10 cellular contexts compared by ENCODE assay signal in the genomic region with DNA sequence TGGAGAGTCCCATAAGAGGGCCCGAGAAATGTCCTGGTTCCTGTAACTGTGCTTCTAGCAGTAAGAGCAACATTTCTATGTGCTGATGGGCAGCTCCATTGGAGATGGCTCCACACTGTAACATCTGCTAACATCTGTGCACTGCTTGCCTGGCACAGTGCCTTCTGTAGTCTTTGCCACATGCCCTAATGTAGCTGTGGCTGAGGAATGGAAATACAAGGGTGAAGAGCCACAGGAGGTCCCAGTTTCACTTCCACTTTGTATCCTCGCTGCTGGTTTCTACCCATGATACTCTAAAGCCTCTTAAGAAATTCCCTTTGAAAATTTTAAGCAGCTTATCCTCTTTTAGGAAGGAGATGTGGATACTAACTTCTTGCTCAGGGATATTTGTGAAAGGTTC.
A peak's percentile ranks its signal among the peaks of the same experiment; 100 is the strongest.
DNase-seq lines count a peak whose midpoint lies in the region; ATAC-seq lines count a peak whose summit lies in the region.
"Had no signal": no experiment of that assay in that cellular context is flagged by ENCODE, and none has a peak within 500 bp of the region (broad histone marks: within the 10 kb centered on the region; RNA-seq: fewer than 3 reads in every experiment).

No MANE protein-coding gene starts in this region.

- no peaks in the 10 kb centered on the region for H3K27me3 Mint-ChIP-seq in activated CD8-positive, alpha-beta memory T cell treated with anti-CD3 and anti-CD28 coated beads, Interleukin-2, amount 10 ng/mL, durations not matched to agents 7 days and 5 days
- no peaks in the 10 kb centered on the region for H3K27me3 Mint-ChIP-seq in stimulated activated naive B cell treated with anti-CD40 and anti-IgM and Interleukin-4, amounts not matched to agents 10 μg/mL and 1 μg/mL and 100 μg/mL, for 72 hours
- H3K27me3 Mint-ChIP-seq in CD4-positive, alpha-beta memory T cell, result no peaks in the 10 kb centered on the region

- POLR2A ChIA-PET in CD4-positive, alpha-beta memory T cell (lab: Charles Lee; ENCODE audit: partially characterized antibody), result no interaction called here

- DNase-seq in activated CD8-positive, alpha-beta memory T cell treated with anti-CD3 and anti-CD28 coated beads, Interleukin-2, amount 10 ng/mL, durations not matched to agents 7 days and 5 days, result peak; percentile 42
- DNase-seq in activated CD8-positive, alpha-beta memory T cell treated with anti-CD3 and anti-CD28 coated beads, Interleukin-2, amount 50 U/mL, for 4 hours, result no peak
- peak; percentile 22 for DNase-seq in SK-MEL-5 (ENCODE audit: low read depth, low spot score)
- DNase-seq in stimulated activated naive B cell treated with anti-CD40 and anti-IgM and Interleukin-4, amounts not matched to agents 10 μg/mL and 1 μg/mL and 100 μg/mL, for 72 hours, result peak; percentile 12
- DNase-seq in CD4-positive, alpha-beta memory T cell, result no peak
- DNase-seq in NCI-H2227 treated with DMSO at 0.1 percent for 48 hours (lab: John Stamatoyannopoulos, UW), result no peak
- no peak for DNase-seq in NCI-H510A treated with DMSO at 0.1 percent for 48 hours (lab: John Stamatoyannopoulos, UW)
- DNase-seq: central memory CD4-positive, alpha-beta T cell; psoas muscle had no signal

- H3K4me1 ChIP-seq in CD4-positive, alpha-beta memory T cell (ENCODE audit: insufficient read depth, low read length), result no peaks in the 10 kb centered on the region
- H3K4me1 ChIP-seq: psoas muscle had no signal

- no peak overlapping the region for H3K27ac ChIP-seq in CD4-positive, alpha-beta memory T cell (ENCODE audit: low read depth, low read length)
- H3K27ac ChIP-seq: psoas muscle had no signal

- H3K36me3 ChIP-seq in CD4-positive, alpha-beta memory T cell (ENCODE audit: insufficient read depth, low read length), result no peaks in the 10 kb centered on the region

- H3K27me3 ChIP-seq in CD4-positive, alpha-beta memory T cell (ENCODE audit: insufficient read depth, low read length), result no peaks in the 10 kb centered on the region

- CTCF ChIA-PET in activated CD8-positive, alpha-beta memory T cell treated with anti-CD3 and anti-CD28 coated beads, Interleukin-2, amount 10 ng/mL, durations not matched to agents 7 days and 5 days (lab: Charles Lee), result no interaction called here
- CTCF ChIA-PET in CD4-positive, alpha-beta memory T cell (lab: Charles Lee; ENCODE audit: partially characterized antibody), result interaction anchor here (1.0 kb wide), 1 partner anchor 284 kb away, joined by 3 read pairs; no protein-coding TSS in a partner anchor

- no peaks in the 10 kb centered on the region for H3K9me3 ChIP-seq in CD4-positive, alpha-beta memory T cell (ENCODE audit: control insufficient read depth in 1 of 2, low read length in 2 of 2)
- H3K9me3 ChIP-seq: psoas muscle had no signal

- H3K4me3 ChIP-seq in CD4-positive, alpha-beta memory T cell (ENCODE audit: low read length in 2 of 2), result no peak overlapping the region
- H3K4me3 ChIP-seq: psoas muscle had no signal

- peak; percentile 80 for ATAC-seq in activated CD8-positive, alpha-beta memory T cell treated with anti-CD3 and anti-CD28 coated beads, Interleukin-2, amount 10 ng/mL, durations not matched to agents 7 days and 5 days
- peak; percentile 62 for ATAC-seq in HG02970 (IDR thresholded peaks at IDR 0.05; ENCODE audit: low FRiP score, unreplicated experiment)
- ATAC-seq in stimulated activated naive B cell treated with anti-CD40 and anti-IgM and Interleukin-4, amounts not matched to agents 10 μg/mL and 1 μg/mL and 100 μg/mL, for 72 hours (replicated peaks), result peak; percentile 90 to 98

- H3K36me3 Mint-ChIP-seq in activated CD8-positive, alpha-beta memory T cell treated with anti-CD3 and anti-CD28 coated beads, Interleukin-2, amount 10 ng/mL, durations not matched to agents 7 days and 5 days, result no peaks in the 10 kb centered on the region
- H3K36me3 Mint-ChIP-seq in stimulated activated naive B cell treated with anti-CD40 and anti-IgM and Interleukin-4, amounts not matched to agents 10 μg/mL and 1 μg/mL and 100 μg/mL, for 72 hours, result no peaks in the 10 kb centered on the region
- H3K36me3 Mint-ChIP-seq in CD4-positive, alpha-beta memory T cell, result no peaks in the 10 kb centered on the region

- peak overlapping the region; percentile 14 for H3K4me3 Mint-ChIP-seq in activated CD8-positive, alpha-beta memory T cell treated with anti-CD3 and anti-CD28 coated beads, Interleukin-2, amount 10 ng/mL, durations not matched to agents 7 days and 5 days
- H3K4me3 Mint-ChIP-seq in stimulated activated naive B cell treated with anti-CD40 and anti-IgM and Interleukin-4, amounts not matched to agents 10 μg/mL and 1 μg/mL and 100 μg/mL, for 72 hours, result no peak overlapping the region
- no peak overlapping the region for H3K4me3 Mint-ChIP-seq in CD4-positive, alpha-beta memory T cell

- in situ Hi-C loops in SK-MEL-5 (cut with HindIII; ENCODE audit: low pct_unique_long_range_greater_than_20kb, low sequenced_read_pairs), result no loop called here

- peaks cover 9% of the 10 kb centered on the region for H3K4me1 Mint-ChIP-seq in activated CD8-positive, alpha-beta memory T cell treated with anti-CD3 and anti-CD28 coated beads, Interleukin-2, amount 10 ng/mL, durations not matched to agents 7 days and 5 days
- H3K4me1 Mint-ChIP-seq in stimulated activated naive B cell treated with anti-CD40 and anti-IgM and Interleukin-4, amounts not matched to agents 10 μg/mL and 1 μg/mL and 100 μg/mL, for 72 hours, result peaks cover 6 to 9% of the 10 kb centered on the region in 2 donors
- peaks cover 0 to 2% (median 0%) of the 10 kb centered on the region in 4 donors for H3K4me1 Mint-ChIP-seq in CD4-positive, alpha-beta memory T cell

- intact Hi-C loops in CD4-positive, alpha-beta memory T cell (cut with micrococcal nuclease), result no loop called here

- H3K9me3 Mint-ChIP-seq in activated CD8-positive, alpha-beta memory T cell treated with anti-CD3 and anti-CD28 coated beads, Interleukin-2, amount 10 ng/mL, durations not matched to agents 7 days and 5 days (ENCODE audit: low read depth), result no peaks in the 10 kb centered on the region
- no peaks in the 10 kb centered on the region for H3K9me3 Mint-ChIP-seq in stimulated activated naive B cell treated with anti-CD40 and anti-IgM and Interleukin-4, amounts not matched to agents 10 μg/mL and 1 μg/mL and 100 μg/mL, for 72 hours
- H3K9me3 Mint-ChIP-seq in CD4-positive, alpha-beta memory T cell, result no peaks in the 10 kb centered on the region

- peak overlapping the region; percentile 27 for H3K27ac Mint-ChIP-seq in activated CD8-positive, alpha-beta memory T cell treated with anti-CD3 and anti-CD28 coated beads, Interleukin-2, amount 10 ng/mL, durations not matched to agents 7 days and 5 days
- H3K27ac Mint-ChIP-seq in stimulated activated naive B cell treated with anti-CD40 and anti-IgM and Interleukin-4, amounts not matched to agents 10 μg/mL and 1 μg/mL and 100 μg/mL, for 72 hours, result no peak overlapping the region
- peak overlapping the region in 1 of 7 donors; percentile 5 for H3K27ac Mint-ChIP-seq in CD4-positive, alpha-beta memory T cell

Comparison
In these comparisons a context has a peak if more than half of its experiments do, and no peak if none do; other contexts are left out.
1. DNase-seq: peak in activated CD8-positive, alpha-beta memory T cell treated with anti-CD3 and anti-CD28 coated beads, Interleukin-2, amount 10 ng/mL, durations not matched to agents 7 days and 5 days (single experiment), SK-MEL-5 (single experiment) and stimulated activated naive B cell treated with anti-CD40 and anti-IgM and Interleukin-4, amounts not matched to agents 10 μg/mL and 1 μg/mL and 100 μg/mL, for 72 hours (single experiment); none in activated CD8-positive, alpha-beta memory T cell treated with anti-CD3 and anti-CD28 coated beads, Interleukin-2, amount 50 U/mL, for 4 hours (single experiment), CD4-positive, alpha-beta memory T cell (0 of 5), NCI-H2227 treated with DMSO at 0.1 percent for 48 hours (single experiment) and NCI-H510A treated with DMSO at 0.1 percent for 48 hours (single experiment).
2. Peak in every context shown above with its lines, with median percentiles within 50 percentile points of each other: ATAC-seq.